1 cellular context compared by ENCODE assay signal in the genomic region with DNA sequence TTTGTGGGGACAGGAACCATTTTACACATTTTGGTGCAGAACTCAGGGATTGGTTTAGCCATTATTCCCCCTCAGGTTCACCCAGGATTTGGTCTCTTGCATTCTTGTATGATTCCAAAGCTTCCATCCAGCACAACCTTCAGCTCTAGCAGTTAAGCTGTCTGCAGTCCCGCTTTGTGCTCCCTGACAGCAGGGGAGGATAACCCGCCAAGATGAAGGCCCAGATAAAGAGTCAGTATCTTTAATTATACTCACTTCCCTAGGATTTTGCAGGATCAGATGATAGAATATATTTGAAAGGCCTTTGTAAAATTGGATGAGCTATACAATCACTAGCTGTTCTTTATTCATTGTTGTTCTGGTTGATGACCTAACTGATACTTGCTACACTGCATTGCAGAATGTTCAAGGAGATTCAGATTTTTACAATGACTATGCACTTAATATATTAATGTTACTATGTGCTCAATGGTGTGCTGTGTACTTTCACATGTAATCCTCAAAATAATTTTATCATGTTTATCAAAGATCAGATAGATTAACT.
TF ChIP-seq lines count a peak whose summit lies in the region.

No MANE protein-coding gene starts in this region.

TF ChIP-seq in GM23338, 12 proteins besides CTCF, POLR2A, EP300 and RAD21 (continued from another document):
- TF ChIP-seq, protein P1, sequence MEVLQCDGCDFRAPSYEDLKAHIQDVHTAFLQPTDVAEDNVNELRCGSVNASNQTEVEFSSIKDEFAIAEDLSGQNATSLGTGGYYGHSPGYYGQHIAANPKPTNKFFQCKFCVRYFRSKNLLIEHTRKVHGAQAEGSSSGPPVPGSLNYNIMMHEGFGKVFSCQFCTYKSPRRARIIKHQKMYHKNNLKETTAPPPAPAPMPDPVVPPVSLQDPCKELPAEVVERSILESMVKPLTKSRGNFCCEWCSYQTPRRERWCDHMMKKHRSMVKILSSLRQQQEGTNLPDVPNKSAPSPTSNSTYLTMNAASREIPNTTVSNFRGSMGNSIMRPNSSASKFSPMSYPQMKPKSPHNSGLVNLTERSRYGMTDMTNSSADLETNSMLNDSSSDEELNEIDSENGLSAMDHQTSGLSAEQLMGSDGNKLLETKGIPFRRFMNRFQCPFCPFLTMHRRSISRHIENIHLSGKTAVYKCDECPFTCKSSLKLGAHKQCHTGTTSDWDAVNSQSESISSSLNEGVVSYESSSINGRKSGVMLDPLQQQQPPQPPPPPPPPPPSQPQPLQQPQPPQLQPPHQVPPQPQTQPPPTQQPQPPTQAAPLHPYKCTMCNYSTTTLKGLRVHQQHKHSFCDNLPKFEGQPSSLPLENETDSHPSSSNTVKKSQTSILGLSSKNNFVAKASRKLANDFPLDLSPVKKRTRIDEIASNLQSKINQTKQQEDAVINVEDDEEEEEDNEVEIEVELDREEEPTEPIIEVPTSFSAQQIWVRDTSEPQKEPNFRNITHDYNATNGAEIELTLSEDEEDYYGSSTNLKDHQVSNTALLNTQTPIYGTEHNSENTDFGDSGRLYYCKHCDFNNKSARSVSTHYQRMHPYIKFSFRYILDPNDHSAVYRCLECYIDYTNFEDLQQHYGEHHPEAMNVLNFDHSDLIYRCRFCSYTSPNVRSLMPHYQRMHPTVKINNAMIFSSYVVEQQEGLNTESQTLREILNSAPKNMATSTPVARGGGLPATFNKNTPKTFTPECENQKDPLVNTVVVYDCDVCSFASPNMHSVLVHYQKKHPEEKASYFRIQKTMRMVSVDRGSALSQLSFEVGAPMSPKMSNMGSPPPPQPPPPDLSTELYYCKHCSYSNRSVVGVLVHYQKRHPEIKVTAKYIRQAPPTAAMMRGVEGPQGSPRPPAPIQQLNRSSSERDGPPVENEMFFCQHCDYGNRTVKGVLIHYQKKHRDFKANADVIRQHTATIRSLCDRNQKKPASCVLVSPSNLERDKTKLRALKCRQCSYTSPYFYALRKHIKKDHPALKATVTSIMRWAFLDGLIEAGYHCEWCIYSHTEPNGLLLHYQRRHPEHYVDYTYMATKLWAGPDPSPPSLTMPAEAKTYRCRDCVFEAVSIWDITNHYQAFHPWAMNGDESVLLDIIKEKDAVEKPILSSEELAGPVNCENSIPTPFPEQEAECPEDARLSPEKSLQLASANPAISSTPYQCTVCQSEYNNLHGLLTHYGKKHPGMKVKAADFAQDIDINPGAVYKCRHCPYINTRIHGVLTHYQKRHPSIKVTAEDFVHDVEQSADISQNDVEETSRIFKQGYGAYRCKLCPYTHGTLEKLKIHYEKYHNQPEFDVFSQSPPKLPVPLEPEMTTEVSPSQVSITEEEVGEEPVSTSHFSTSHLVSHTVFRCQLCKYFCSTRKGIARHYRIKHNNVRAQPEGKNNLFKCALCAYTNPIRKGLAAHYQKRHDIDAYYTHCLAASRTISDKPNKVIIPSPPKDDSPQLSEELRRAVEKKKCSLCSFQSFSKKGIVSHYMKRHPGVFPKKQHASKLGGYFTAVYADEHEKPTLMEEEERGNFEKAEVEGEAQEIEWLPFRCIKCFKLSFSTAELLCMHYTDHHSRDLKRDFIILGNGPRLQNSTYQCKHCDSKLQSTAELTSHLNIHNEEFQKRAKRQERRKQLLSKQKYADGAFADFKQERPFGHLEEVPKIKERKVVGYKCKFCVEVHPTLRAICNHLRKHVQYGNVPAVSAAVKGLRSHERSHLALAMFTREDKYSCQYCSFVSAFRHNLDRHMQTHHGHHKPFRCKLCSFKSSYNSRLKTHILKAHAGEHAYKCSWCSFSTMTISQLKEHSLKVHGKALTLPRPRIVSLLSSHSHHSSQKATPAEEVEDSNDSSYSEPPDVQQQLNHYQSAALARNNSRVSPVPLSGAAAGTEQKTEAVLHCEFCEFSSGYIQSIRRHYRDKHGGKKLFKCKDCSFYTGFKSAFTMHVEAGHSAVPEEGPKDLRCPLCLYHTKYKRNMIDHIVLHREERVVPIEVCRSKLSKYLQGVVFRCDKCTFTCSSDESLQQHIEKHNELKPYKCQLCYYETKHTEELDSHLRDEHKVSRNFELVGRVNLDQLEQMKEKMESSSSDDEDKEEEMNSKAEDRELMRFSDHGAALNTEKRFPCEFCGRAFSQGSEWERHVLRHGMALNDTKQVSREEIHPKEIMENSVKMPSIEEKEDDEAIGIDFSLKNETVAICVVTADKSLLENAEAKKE (CRISPR knock-in tag; IDR thresholded peaks at IDR 0.05): no peak
- TF ChIP-seq STAT1 (IDR thresholded peaks at IDR 0.05; ENCODE audit: unreplicated experiment) (no peak), CREB1 (CRISPR knock-in tag; IDR thresholded peaks at IDR 0.05; ENCODE audit: low read depth) (no peak), ZNF114 (CRISPR knock-in tag; IDR thresholded peaks at IDR 0.05) (no peak), POLR2AphosphoS5 (IDR thresholded peaks at IDR 0.05; ENCODE audit: low read depth) (no peak; the same call in 1 of the 2 replicates), ZNF331 (CRISPR knock-in tag; IDR thresholded peaks at IDR 0.05; ENCODE audit: low read depth) (no peak), JUNB (IDR thresholded peaks at IDR 0.05; ENCODE audit: unreplicated experiment) (no peak), NANOG (IDR thresholded peaks at IDR 0.05; ENCODE audit: borderline replicate concordance) (no peak), EZH2 (IDR thresholded peaks at IDR 0.05; ENCODE audit: low read depth, unreplicated experiment) (no peak)
- TF ChIP-seq, protein P2, sequence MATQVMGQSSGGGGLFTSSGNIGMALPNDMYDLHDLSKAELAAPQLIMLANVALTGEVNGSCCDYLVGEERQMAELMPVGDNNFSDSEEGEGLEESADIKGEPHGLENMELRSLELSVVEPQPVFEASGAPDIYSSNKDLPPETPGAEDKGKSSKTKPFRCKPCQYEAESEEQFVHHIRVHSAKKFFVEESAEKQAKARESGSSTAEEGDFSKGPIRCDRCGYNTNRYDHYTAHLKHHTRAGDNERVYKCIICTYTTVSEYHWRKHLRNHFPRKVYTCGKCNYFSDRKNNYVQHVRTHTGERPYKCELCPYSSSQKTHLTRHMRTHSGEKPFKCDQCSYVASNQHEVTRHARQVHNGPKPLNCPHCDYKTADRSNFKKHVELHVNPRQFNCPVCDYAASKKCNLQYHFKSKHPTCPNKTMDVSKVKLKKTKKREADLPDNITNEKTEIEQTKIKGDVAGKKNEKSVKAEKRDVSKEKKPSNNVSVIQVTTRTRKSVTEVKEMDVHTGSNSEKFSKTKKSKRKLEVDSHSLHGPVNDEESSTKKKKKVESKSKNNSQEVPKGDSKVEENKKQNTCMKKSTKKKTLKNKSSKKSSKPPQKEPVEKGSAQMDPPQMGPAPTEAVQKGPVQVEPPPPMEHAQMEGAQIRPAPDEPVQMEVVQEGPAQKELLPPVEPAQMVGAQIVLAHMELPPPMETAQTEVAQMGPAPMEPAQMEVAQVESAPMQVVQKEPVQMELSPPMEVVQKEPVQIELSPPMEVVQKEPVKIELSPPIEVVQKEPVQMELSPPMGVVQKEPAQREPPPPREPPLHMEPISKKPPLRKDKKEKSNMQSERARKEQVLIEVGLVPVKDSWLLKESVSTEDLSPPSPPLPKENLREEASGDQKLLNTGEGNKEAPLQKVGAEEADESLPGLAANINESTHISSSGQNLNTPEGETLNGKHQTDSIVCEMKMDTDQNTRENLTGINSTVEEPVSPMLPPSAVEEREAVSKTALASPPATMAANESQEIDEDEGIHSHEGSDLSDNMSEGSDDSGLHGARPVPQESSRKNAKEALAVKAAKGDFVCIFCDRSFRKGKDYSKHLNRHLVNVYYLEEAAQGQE (IDR thresholded peaks at IDR 0.05; ENCODE audit: unreplicated experiment): no peak
- TF ChIP-seq, protein P3, sequence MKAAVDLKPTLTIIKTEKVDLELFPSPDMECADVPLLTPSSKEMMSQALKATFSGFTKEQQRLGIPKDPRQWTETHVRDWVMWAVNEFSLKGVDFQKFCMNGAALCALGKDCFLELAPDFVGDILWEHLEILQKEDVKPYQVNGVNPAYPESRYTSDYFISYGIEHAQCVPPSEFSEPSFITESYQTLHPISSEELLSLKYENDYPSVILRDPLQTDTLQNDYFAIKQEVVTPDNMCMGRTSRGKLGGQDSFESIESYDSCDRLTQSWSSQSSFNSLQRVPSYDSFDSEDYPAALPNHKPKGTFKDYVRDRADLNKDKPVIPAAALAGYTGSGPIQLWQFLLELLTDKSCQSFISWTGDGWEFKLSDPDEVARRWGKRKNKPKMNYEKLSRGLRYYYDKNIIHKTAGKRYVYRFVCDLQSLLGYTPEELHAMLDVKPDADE (IDR thresholded peaks at IDR 0.05): no peak
